ENCODE assay signal across 6 cellular contexts in the genomic region with DNA sequence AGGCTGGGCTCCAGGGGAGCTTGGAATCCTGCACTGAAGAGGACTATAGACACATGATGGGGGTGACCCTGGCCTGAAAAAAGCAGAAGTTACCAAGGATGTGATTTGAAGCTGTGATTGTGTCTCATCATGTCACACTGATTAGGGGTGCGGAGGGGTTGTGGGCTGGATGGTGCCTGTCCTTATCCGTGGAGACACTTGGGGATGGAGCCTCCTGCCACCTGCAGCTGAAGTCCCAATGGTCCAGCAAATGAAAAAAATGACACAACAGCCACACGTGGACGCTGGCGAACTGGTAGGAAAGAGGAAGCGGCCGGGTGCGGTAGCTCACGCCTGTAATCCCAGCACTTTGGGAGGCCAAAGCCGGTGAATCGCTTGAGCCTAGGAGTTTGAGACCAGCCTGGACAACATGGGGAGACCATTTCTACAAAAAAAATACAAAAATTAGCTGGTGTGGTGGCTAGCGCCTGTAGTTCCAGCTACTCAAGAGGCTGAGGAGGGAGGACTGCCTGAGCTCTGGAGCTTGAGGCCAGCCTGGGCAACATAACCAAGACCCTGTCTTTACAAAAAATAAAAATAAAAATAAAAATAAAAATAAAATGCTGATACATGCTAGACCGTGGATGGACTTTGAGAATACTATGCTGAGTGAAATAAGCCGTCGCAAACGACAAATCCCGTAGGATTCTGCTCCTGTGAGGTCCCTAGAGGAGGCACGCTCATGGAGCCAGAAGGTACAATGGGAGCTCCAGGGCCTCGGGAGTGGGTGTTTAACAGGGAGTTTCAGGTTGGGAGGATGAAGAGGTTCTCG. TPM values are rescaled to one million over a fixed set of nuclear protein-coding genes. Genes with fewer than 3 reads are reported as not detected.
A peak's percentile ranks its signal among the peaks of the same experiment; 100 is the strongest.
DNase-seq lines count a peak whose midpoint lies in the region; FAIRE-seq and TF ChIP-seq lines count a peak whose summit lies in the region.

No MANE protein-coding gene starts in this region.

- H3K9me3 Mint-ChIP-seq in T-helper 1 cell treated with Interleukin-12 subunit alpha and Interleukin-12 subunit beta and Interleukin-4 antibody, amounts not matched to agents 30 μg/mL and 1 μg/mL, for 36 hours = no peaks in the 10 kb centered on the region
- peaks cover 2% of the 10 kb centered on the region for H3K9me3 Mint-ChIP-seq in astrocyte (ENCODE audit: unreplicated experiment)
- no peaks in the 10 kb centered on the region for H3K9me3 Mint-ChIP-seq in nephron progenitor cell

- peak overlapping the region; percentile 94 for H3K4me2 ChIP-seq in astrocyte (ENCODE audit: low read length)

- no peaks in the 10 kb centered on the region for H3K36me3 Mint-ChIP-seq in T-helper 1 cell treated with Interleukin-12 subunit alpha and Interleukin-12 subunit beta and Interleukin-4 antibody, amounts not matched to agents 30 μg/mL and 1 μg/mL, for 36 hours (ENCODE audit: low read depth)
- H3K36me3 Mint-ChIP-seq in astrocyte (ENCODE audit: low read depth, unreplicated experiment) (peaks cover 4% of the 10 kb centered on the region), nephron progenitor cell (ENCODE audit: low read depth) (no peaks in the 10 kb centered on the region)

- H4K20me1 ChIP-seq in astrocyte (ENCODE audit: insufficient read depth, low read length) = no peaks in the 10 kb centered on the region

- peaks cover 28% of the 10 kb centered on the region for H3K4me1 ChIP-seq in astrocyte (ENCODE audit: insufficient read depth, low read length)

- H3K4me1 Mint-ChIP-seq in T-helper 1 cell treated with Interleukin-12 subunit alpha and Interleukin-12 subunit beta and Interleukin-4 antibody, amounts not matched to agents 30 μg/mL and 1 μg/mL, for 36 hours (ENCODE audit: low read depth) = peaks cover 23% of the 10 kb centered on the region
- H3K4me1 Mint-ChIP-seq in astrocyte (ENCODE audit: low read depth, unreplicated experiment) (peaks cover 10% of the 10 kb centered on the region), nephron progenitor cell (peaks cover 39% of the 10 kb centered on the region)

- H3K27ac ChIP-seq in astrocyte (ENCODE audit: low read depth, low read length) = peak overlapping the region; percentile 85

- peak overlapping the region; percentile 97 for H3K27ac Mint-ChIP-seq in T-helper 1 cell treated with Interleukin-12 subunit alpha and Interleukin-12 subunit beta and Interleukin-4 antibody, amounts not matched to agents 30 μg/mL and 1 μg/mL, for 36 hours
- H3K27ac Mint-ChIP-seq in astrocyte (ENCODE audit: unreplicated experiment) = peak overlapping the region; percentile 95
- H3K27ac Mint-ChIP-seq in nephron progenitor cell = peak overlapping the region; percentile 91

- H3K27me3 ChIP-seq in astrocyte (ENCODE audit: insufficient read depth, low read length) = no peaks in the 10 kb centered on the region

- FAIRE-seq in astrocyte (lab: Jason Lieb, UNC) = no peak

- peak overlapping the region; percentile 81 for H3K9ac ChIP-seq in astrocyte (ENCODE audit: low read length)

- H3K4me3 Mint-ChIP-seq in T-helper 1 cell treated with Interleukin-12 subunit alpha and Interleukin-12 subunit beta and Interleukin-4 antibody, amounts not matched to agents 30 μg/mL and 1 μg/mL, for 36 hours = peak overlapping the region; percentile 93
- H3K4me3 Mint-ChIP-seq in astrocyte (ENCODE audit: unreplicated experiment) (peak overlapping the region; percentile 82), nephron progenitor cell (peak overlapping the region; percentile 90)

- no peaks in the 10 kb centered on the region for H3K27me3 Mint-ChIP-seq in T-helper 1 cell treated with Interleukin-12 subunit alpha and Interleukin-12 subunit beta and Interleukin-4 antibody, amounts not matched to agents 30 μg/mL and 1 μg/mL, for 36 hours (ENCODE audit: low read depth)
- peaks cover under 1% of the 10 kb centered on the region for H3K27me3 Mint-ChIP-seq in astrocyte (ENCODE audit: low read depth, unreplicated experiment)
- H3K27me3 Mint-ChIP-seq in nephron progenitor cell (ENCODE audit: low read depth, poor library complexity) = no peaks in the 10 kb centered on the region

- no peak for DNase-seq in T-helper 1 cell
- no peak for DNase-seq in astrocyte (ENCODE audit: low read depth)
- no peak for DNase-seq in nephron progenitor cell
- no peak for DNase-seq in NAMALWA (ENCODE audit: low spot score)
- DNase-seq in effector CD4-positive, alpha-beta T cell = no peak

- no peaks in the 10 kb centered on the region for H3K9me3 ChIP-seq in astrocyte (ENCODE audit: insufficient read depth, low read depth, low read length)

- H3K4me3 ChIP-seq in astrocyte (ENCODE audit: insufficient read depth, low read depth, low read length) = peak overlapping the region; percentile 64

- H3K36me3 ChIP-seq in astrocyte (ENCODE audit: insufficient read depth, low read length) = no peaks in the 10 kb centered on the region

- no peak for TF ChIP-seq CTCF in astrocyte (IDR thresholded peaks at IDR 0.05; ENCODE audit: insufficient read depth, low read depth, low read length)
- TF ChIP-seq CTCF in nephron progenitor cell (IDR thresholded peaks at IDR 0.05) = no peak

- H2AFZ ChIP-seq in astrocyte (ENCODE audit: low read depth, low read length) = peak overlapping the region; percentile 96

- peaks cover 32% of the 10 kb centered on the region for H3K79me2 ChIP-seq in astrocyte (ENCODE audit: insufficient read depth, low read length)

RNA-seq across cellular contexts. Expression of a gene that starts 0.8 kb away (rescaled TPM):
- 3.8 and 4.9 TPM in 2 replicates for total RNA-seq in astrocyte

RNA-seq across cellular contexts. Expression of a gene that starts 15.0 kb away (rescaled TPM):
- 1.1 and 1.4 TPM in 2 replicates for total RNA-seq in astrocyte

RNA-seq across cellular contexts. Expression of a gene that starts 24.7 kb away (rescaled TPM):
- total RNA-seq in astrocyte = 214 and 217 TPM in 2 replicates

RNA-seq across cellular contexts. Expression of a gene that starts 43.1 kb away (rescaled TPM):
- total RNA-seq in astrocyte = 11.1 and 17.5 TPM in 2 replicates

RNA-seq across cellular contexts. Expression of a gene that starts 55.7 kb away (rescaled TPM):
- total RNA-seq in astrocyte = 50.8 and 53.3 TPM in 2 replicates
